ENCODE assay signal across 19 cellular contexts in genomic region chr12:28802706-28803438, GRCh38.
DNase-seq lines count a peak whose midpoint lies in the region; ATAC-seq lines count a peak whose summit lies in the region.
"Had no signal": no experiment of that assay in that cellular context is flagged by ENCODE, and none has a peak within 500 bp of the region (broad histone marks: within the 10 kb centered on the region; RNA-seq: fewer than 3 reads in every experiment).

No MANE protein-coding gene starts in this region.

- no peaks in the 10 kb centered on the region for H3K36me3 ChIP-seq in aorta (ENCODE audit: control insufficient read depth in 1 of 2, insufficient read depth in 2 of 2, low read length in 1 of 2)
- H3K36me3 ChIP-seq: HAP-1, MG63 had no signal

- WGBS in aorta, 2 donors: 68 to 72% methylated on average over 5 of the region's 5 CpGs

- H3K4me1 ChIP-seq in aorta (ENCODE audit: control insufficient read depth in 1 of 2, insufficient read depth in 2 of 2, low read length in 2 of 2): no peaks in the 10 kb centered on the region
- H3K4me1 ChIP-seq: HAP-1 had no signal

- intact Hi-C loops in Right ventricle myocardium inferior (cut with DNase I) (no loop called here), cardiac septum (cut with DNase I) (no loop called here), aorta (cut with DNase I) (no loop called here)

- no peak overlapping the region for H3K4me3 ChIP-seq in aorta (ENCODE audit: low read length in 2 of 2)
- H3K4me3 ChIP-seq: HAP-1, MG63 had no signal

- peak; percentile 68 for DNase-seq in Right ventricle myocardium inferior (ENCODE audit: missing footprints)
- no peak for DNase-seq in cardiac septum (ENCODE audit: low spot score)
- DNase-seq in fibroblast of peridontal ligament (ENCODE audit: extremely low read depth): peak; percentile 24
- peak; percentile 43 for DNase-seq in islet precursor cell
- DNase-seq in aorta: no peak
- DNase-seq in RKO (ENCODE audit: low spot score): no peak
- DNase-seq in HUDEP-2 (lab: John Stamatoyannopoulos, UW; ENCODE audit: unreplicated experiment in 76 of 76): no peak
- DNase-seq in SIG-M5 (lab: John Stamatoyannopoulos, UW): no peak
- DNase-seq: Caco-2; CD4-positive, alpha-beta T cell; GDM1; Karpas-422; MG63; NCI-H1092; NCI-H2081; NCI-H510A treated with DMSO at 0.1 percent for 48 hours; NCI-H774 had no signal

- H3K27me3 ChIP-seq in aorta (ENCODE audit: control insufficient read depth in 1 of 2, insufficient read depth in 2 of 2, low read length in 1 of 2): no peaks in the 10 kb centered on the region
- H3K27me3 ChIP-seq: MG63 had no signal

- ATAC-seq in Right ventricle myocardium inferior (peak; percentile 92), aorta (ENCODE audit: low FRiP score) (peak; percentile 71)

- H3K27ac ChIP-seq in aorta (ENCODE audit: low read depth in 1 of 2, low read length in 2 of 2): no peak overlapping the region
- H3K27ac ChIP-seq: HL-60 had no signal

- no peaks in the 10 kb centered on the region for H3K9me3 ChIP-seq in aorta (ENCODE audit: control insufficient read depth, low read length)
- H3K9me3 ChIP-seq: Caco-2, HAP-1, MG63 had no signal

Comparison
In these comparisons a context has a peak if more than half of its experiments do, and no peak if none do; other contexts are left out.
1. DNase-seq: peak in Right ventricle myocardium inferior (single experiment), fibroblast of peridontal ligament (single experiment) and islet precursor cell (single experiment); none in cardiac septum (single experiment), aorta (0 of 2), RKO (single experiment), HUDEP-2 (0 of 76) and SIG-M5 (single experiment).